Comparison of ENCODE assay signal across 9 cellular contexts in the genomic region with DNA sequence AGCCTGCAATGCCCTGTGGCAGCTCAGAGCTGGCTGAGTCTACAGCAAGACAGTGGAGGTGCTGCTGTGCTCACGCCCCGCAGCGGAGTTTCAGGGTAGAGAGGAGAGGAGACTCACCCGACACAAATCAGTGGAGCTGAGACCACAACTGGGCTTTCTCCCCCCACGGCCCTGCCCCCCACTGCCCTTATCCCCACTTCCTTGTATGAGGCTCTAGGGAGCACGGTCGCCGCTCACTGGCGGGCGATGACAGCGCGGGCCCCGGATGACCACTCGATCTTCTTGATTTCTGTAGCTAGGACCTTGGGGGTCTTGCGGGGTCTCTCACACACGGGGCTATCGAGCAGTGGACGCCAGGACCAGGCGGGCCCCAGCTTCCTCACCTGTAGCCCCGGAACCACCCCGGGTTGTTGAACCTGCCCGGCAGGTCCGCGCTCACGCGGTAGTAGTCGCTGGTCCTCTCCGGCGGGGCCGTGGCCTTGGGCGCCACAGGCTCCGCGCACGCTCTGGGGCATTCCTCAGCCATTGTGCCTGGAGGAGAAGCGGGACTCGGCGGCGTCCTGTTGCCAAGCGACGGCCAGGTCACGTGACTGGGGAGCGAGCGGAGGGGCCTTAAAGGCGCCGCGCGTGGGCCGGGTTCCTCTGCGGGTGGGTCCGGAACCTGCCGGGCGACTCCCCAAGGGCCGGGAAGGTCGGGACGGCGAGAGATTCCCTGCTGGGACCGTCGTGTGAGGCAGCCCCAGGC. TPM values are rescaled to one million over a fixed set of nuclear protein-coding genes. Genes with fewer than 3 reads are reported as not detected.
DNase-seq lines count a peak whose midpoint lies in the region; ATAC-seq and TF ChIP-seq lines count a peak whose summit lies in the region.
"Had no signal": no experiment of that assay in that cellular context is flagged by ENCODE, and none has a peak within 500 bp of the region (broad histone marks: within the 10 kb centered on the region; RNA-seq: fewer than 3 reads in every experiment).

No MANE protein-coding gene starts in this region.

- H4K20me1 ChIP-seq in SU-DHL-6 (ENCODE audit: low read depth, low read length) = no peaks in the 10 kb centered on the region; the same call in 1 of the 2 replicates

- peak overlapping the region; percentile 99 for H3K9ac ChIP-seq in SU-DHL-6 (ENCODE audit: low read length)

- peak overlapping the region; percentile 60 for H3K27ac ChIP-seq in CD4-positive, alpha-beta memory T cell (ENCODE audit: low read depth, low read length)
- H3K27ac ChIP-seq in SU-DHL-6 (ENCODE audit: low read depth, low read length) (no peak overlapping the region), ovary (peak overlapping the region in 1 of 2 donors; percentile 51), testis (peak overlapping the region in 1 of 2 donors; percentile 57)

- H3K4me3 Mint-ChIP-seq in CD4-positive, alpha-beta memory T cell = peak overlapping the region; percentile 76 to 93 (median 81)
- peak overlapping the region; percentile 71 for H3K4me3 Mint-ChIP-seq in activated naive CD8-positive, alpha-beta T cell treated with anti-CD3 and anti-CD28 coated beads, Interleukin-2, amount 10 ng/mL, durations not matched to agents 7 days and 5 days

- CTCF ChIA-PET in CD4-positive, alpha-beta memory T cell (lab: Charles Lee; ENCODE audit: partially characterized antibody) = no interaction called here

- no peaks in the 10 kb centered on the region for H3K9me3 Mint-ChIP-seq in CD4-positive, alpha-beta memory T cell
- H3K9me3 Mint-ChIP-seq in activated naive CD8-positive, alpha-beta T cell treated with anti-CD3 and anti-CD28 coated beads, Interleukin-2, amount 10 ng/mL, durations not matched to agents 7 days and 5 days = no peaks in the 10 kb centered on the region

- no peaks in the 10 kb centered on the region for H3K27me3 ChIP-seq in CD4-positive, alpha-beta memory T cell (ENCODE audit: insufficient read depth, low read length)
- H3K27me3 ChIP-seq in SU-DHL-6 (ENCODE audit: low read length) (no peaks in the 10 kb centered on the region), ovary (no peaks in the 10 kb centered on the region), testis (no peaks in the 10 kb centered on the region)

- H3K36me3 Mint-ChIP-seq in CD4-positive, alpha-beta memory T cell = peaks cover 14 to 21% of the 10 kb centered on the region in 2 donors
- no peaks in the 10 kb centered on the region for H3K36me3 Mint-ChIP-seq in activated naive CD8-positive, alpha-beta T cell treated with anti-CD3 and anti-CD28 coated beads, Interleukin-2, amount 10 ng/mL, durations not matched to agents 7 days and 5 days

- ATAC-seq in GM21786 (IDR thresholded peaks at IDR 0.05; ENCODE audit: unreplicated experiment) (peak; percentile 50), Right ventricle myocardium superior (ENCODE audit: poor library complexity) (peak; percentile 94)
- peak; percentile 25 for ATAC-seq in activated naive CD8-positive, alpha-beta T cell treated with anti-CD3 and anti-CD28 coated beads, Interleukin-2, amount 10 ng/mL, durations not matched to agents 7 days and 5 days (ENCODE audit: low read depth)

- TF ChIP-seq POLR2A in NB4 (IDR thresholded peaks at IDR 0.05; ENCODE audit: extremely low read depth, insufficient read length) = no peak
- no peak for TF ChIP-seq POLR2A in ovary (IDR thresholded peaks at IDR 0.05)
- no peak for TF ChIP-seq POLR2A in testis (IDR thresholded peaks at IDR 0.05)

- TF ChIP-seq EP300 in ovary (IDR thresholded peaks at IDR 0.05) = no peak

- no peaks in the 10 kb centered on the region for H3K9me3 ChIP-seq in CD4-positive, alpha-beta memory T cell (ENCODE audit: control insufficient read depth in 1 of 2, low read length in 2 of 2)
- H3K9me3 ChIP-seq in SU-DHL-6 (ENCODE audit: insufficient read depth, low read length) (no peaks in the 10 kb centered on the region), ovary (no peaks in the 10 kb centered on the region), testis (no peaks in the 10 kb centered on the region)

- peak overlapping the region; percentile 10 to 89 (median 48) for H3K27ac Mint-ChIP-seq in CD4-positive, alpha-beta memory T cell
- no peak overlapping the region for H3K27ac Mint-ChIP-seq in activated naive CD8-positive, alpha-beta T cell treated with anti-CD3 and anti-CD28 coated beads, Interleukin-2, amount 10 ng/mL, durations not matched to agents 7 days and 5 days

- WGBS in ovary, 3 donors = 1 to 4% (median 1%) methylated on average over 7 to 58 of the region's 58 CpGs
- WGBS in testis, 2 donors = 2 to 3% methylated on average over 15 to 42 of the region's 58 CpGs

- TF ChIP-seq CTCF in NB4 (IDR thresholded peaks at IDR 0.05; ENCODE audit: low read depth, low read length) = peak; percentile 1
- TF ChIP-seq CTCF in SU-DHL-6 (IDR thresholded peaks at IDR 0.05; ENCODE audit: insufficient read depth, low read length, poor library complexity, severe bottlenecking) = no peak
- TF ChIP-seq CTCF in ovary (IDR thresholded peaks at IDR 0.05) = peak in 1 of 3 donors; percentile 16
- peak in 1 of 3 experiments; percentile 29 for TF ChIP-seq CTCF in testis (IDR thresholded peaks at IDR 0.05)

- no peaks in the 10 kb centered on the region for H3F3A ChIP-seq in SU-DHL-6 (ENCODE audit: insufficient read depth)

- peak overlapping the region; percentile 85 for H2AFZ ChIP-seq in SU-DHL-6 (ENCODE audit: low read depth, low read length, severe bottlenecking)

- peaks cover 25% of the 10 kb centered on the region for H3K4me1 ChIP-seq in CD4-positive, alpha-beta memory T cell (ENCODE audit: insufficient read depth, low read length)
- H3K4me1 ChIP-seq in ovary (ENCODE audit: insufficient read depth) = peaks cover 15% of the 10 kb centered on the region
- peaks cover 12% of the 10 kb centered on the region for H3K4me1 ChIP-seq in testis

- DNase-seq in CD4-positive, alpha-beta memory T cell = peak; percentile 77 to 89 (median 83)
- DNase-seq in NB4 (ENCODE audit: low read depth) (peak; percentile 73), Right ventricle myocardium superior (peak; percentile 98), ovary (peak; percentile 97 to 98 (median 98)), testis (peak; percentile 97)
- peak; percentile 86 for DNase-seq in activated naive CD8-positive, alpha-beta T cell treated with anti-CD3 and anti-CD28 coated beads, Interleukin-2, amount 10 ng/mL, durations not matched to agents 7 days and 5 days

- POLR2A ChIA-PET in CD4-positive, alpha-beta memory T cell (lab: Charles Lee; ENCODE audit: partially characterized antibody) = interaction anchor here (1.2 to 1.5 kb wide), 2 partner anchors 19 to 1043 kb away, joined by 4 read pairs; no protein-coding TSS in a partner anchor
- POLR2A ChIA-PET in activated naive CD8-positive, alpha-beta T cell treated with anti-CD3 and anti-CD28 coated beads, Interleukin-2, amount 10 ng/mL, durations not matched to agents 7 days and 5 days (lab: Charles Lee) = no interaction called here

- H3K27me3 Mint-ChIP-seq in CD4-positive, alpha-beta memory T cell = peaks cover 5 to 7% of the 10 kb centered on the region in 2 donors
- H3K27me3 Mint-ChIP-seq in activated naive CD8-positive, alpha-beta T cell treated with anti-CD3 and anti-CD28 coated beads, Interleukin-2, amount 10 ng/mL, durations not matched to agents 7 days and 5 days = no peaks in the 10 kb centered on the region

- intact Hi-C loops in CD4-positive, alpha-beta memory T cell (cut with micrococcal nuclease) = no loop called here
- intact Hi-C loops in Right ventricle myocardium superior (cut with DNase I) (no loop called here), ovary (cut with DNase I) (no loop called here), testis (cut with DNase I; ENCODE audit: low total_unique reads) (no loop called here)

- H3K4me2 ChIP-seq in SU-DHL-6 (ENCODE audit: low read depth, low read length, poor library complexity, severe bottlenecking) = peak overlapping the region; percentile 66

- peaks cover 20% of the 10 kb centered on the region for H3K79me2 ChIP-seq in SU-DHL-6 (ENCODE audit: insufficient read depth, low read length)

- peak overlapping the region; percentile 62 to 81 for H3K4me3 ChIP-seq in CD4-positive, alpha-beta memory T cell (ENCODE audit: low read length in 2 of 2)
- no peak overlapping the region for H3K4me3 ChIP-seq in NB4 (ENCODE audit: low read depth, low read length)
- peak overlapping the region; percentile 99 for H3K4me3 ChIP-seq in SU-DHL-6 (ENCODE audit: insufficient read depth, low read length, poor library complexity, severe bottlenecking)
- peak overlapping the region; percentile 89 for H3K4me3 ChIP-seq in ovary
- peak overlapping the region; percentile 77 to 90 for H3K4me3 ChIP-seq in testis

- peaks cover 5 to 32% (median 19%) of the 10 kb centered on the region in 4 donors for H3K4me1 Mint-ChIP-seq in CD4-positive, alpha-beta memory T cell
- peaks cover 4% of the 10 kb centered on the region for H3K4me1 Mint-ChIP-seq in activated naive CD8-positive, alpha-beta T cell treated with anti-CD3 and anti-CD28 coated beads, Interleukin-2, amount 10 ng/mL, durations not matched to agents 7 days and 5 days

- H3K36me3 ChIP-seq in CD4-positive, alpha-beta memory T cell (ENCODE audit: insufficient read depth, low read length) = peaks cover 19% of the 10 kb centered on the region
- no peaks in the 10 kb centered on the region for H3K36me3 ChIP-seq in SU-DHL-6 (ENCODE audit: low read length)
- H3K36me3 ChIP-seq in ovary = peaks cover 3% of the 10 kb centered on the region
- no peaks in the 10 kb centered on the region for H3K36me3 ChIP-seq in testis (ENCODE audit: low read depth, missing control alignments)

- no peaks in the 10 kb centered on the region for H3K9me2 ChIP-seq in SU-DHL-6 (replicated peaks; ENCODE audit: insufficient read depth, low read length)

RNA-seq across cellular contexts. Expression of a gene that starts 1.0 kb away (rescaled TPM):
- total RNA-seq in CD4-positive, alpha-beta memory T cell = 10 to 100 TPM; 26.2 to 28.2 TPM
- polyA plus RNA-seq in CD4-positive, alpha-beta memory T cell = 10 to 100 TPM; 38.3 to 57.2 TPM
- total RNA-seq in activated naive CD8-positive, alpha-beta T cell treated with anti-CD3 and anti-CD28 coated beads, Interleukin-2, amount 10 ng/mL, durations not matched to agents 7 days and 5 days = 10 to 100 TPM; 29.3 to 30.1 TPM
- total RNA-seq in Right ventricle myocardium superior (41.7 TPM), ovary (10 to 100 TPM; 27.2 to 53.2 (median 30.4) TPM), testis (10 to 100 TPM; 35.9 to 40.4 TPM)
- polyA plus RNA-seq in ovary (10 to 100 TPM in 1 of 2 donors, 1 to 10 TPM in 1; 9.7 to 45.4 TPM), testis (ENCODE audit: insufficient read depth, low read depth, low replicate concordance) (34.7 TPM)

RNA-seq across cellular contexts. Expression of a gene that starts 19.9 kb away (rescaled TPM):
- total RNA-seq in CD4-positive, alpha-beta memory T cell = 1 to 10 TPM; 1.9 TPM
- polyA plus RNA-seq in CD4-positive, alpha-beta memory T cell = under 1 TPM in 1 of 2 donors, not detected in 1; 0.54 TPM
- total RNA-seq in activated naive CD8-positive, alpha-beta T cell treated with anti-CD3 and anti-CD28 coated beads, Interleukin-2, amount 10 ng/mL, durations not matched to agents 7 days and 5 days = under 1 TPM; 0.17 to 0.28 TPM
- total RNA-seq in Right ventricle myocardium superior = 23.3 TPM
- 10 to 100 TPM in 6 of 7 donors, 1 to 10 TPM in 1; 7.0 to 19.9 (median 14.8) TPM for total RNA-seq in ovary
- polyA plus RNA-seq in ovary = 10 to 100 TPM in 1 of 2 donors, 1 to 10 TPM in 1; 3.4 to 10.2 TPM
- 10 to 100 TPM; 33.1 to 38.8 TPM for total RNA-seq in testis
- 15.6 TPM for polyA plus RNA-seq in testis (ENCODE audit: insufficient read depth, low read depth, low replicate concordance)

RNA-seq across cellular contexts. Expression of a gene that starts 21.7 kb away (rescaled TPM):
- not detected for total RNA-seq in CD4-positive, alpha-beta memory T cell
- polyA plus RNA-seq in CD4-positive, alpha-beta memory T cell = not detected
- total RNA-seq in activated naive CD8-positive, alpha-beta T cell treated with anti-CD3 and anti-CD28 coated beads, Interleukin-2, amount 10 ng/mL, durations not matched to agents 7 days and 5 days = not detected
- total RNA-seq in Right ventricle myocardium superior = not detected
- 1 to 10 TPM in 2 of 7 donors, not detected in 5; 2.3 to 5.3 TPM for total RNA-seq in ovary
- not detected for polyA plus RNA-seq in ovary
- total RNA-seq in testis = not detected
- 2.7 TPM for polyA plus RNA-seq in testis (ENCODE audit: insufficient read depth, low read depth, low replicate concordance)
- total RNA-seq: T-helper 1 cell treated with Interleukin-12 subunit alpha and Interleukin-12 subunit beta and Interleukin-4 antibody, amounts not matched to agents 30 ng/mL and 1 ng/mL, for 36 hours had no signal

RNA-seq across cellular contexts. Expression of a gene that starts 46.4 kb away (rescaled TPM):
- total RNA-seq in CD4-positive, alpha-beta memory T cell = not detected
- not detected for polyA plus RNA-seq in CD4-positive, alpha-beta memory T cell
- total RNA-seq in activated naive CD8-positive, alpha-beta T cell treated with anti-CD3 and anti-CD28 coated beads, Interleukin-2, amount 10 ng/mL, durations not matched to agents 7 days and 5 days = not detected
- not detected for total RNA-seq in Right ventricle myocardium superior
- total RNA-seq in ovary = 1 to 10 TPM in 4 of 7 donors, not detected in 3; 1.4 to 7.8 (median 4.8) TPM
- polyA plus RNA-seq in ovary = not detected
- 10 to 100 TPM; 13.9 to 19.0 TPM for total RNA-seq in testis
- 11.8 TPM for polyA plus RNA-seq in testis (ENCODE audit: insufficient read depth, low read depth, low replicate concordance)
- total RNA-seq: T-helper 1 cell treated with Interleukin-12 subunit alpha and Interleukin-12 subunit beta and Interleukin-4 antibody, amounts not matched to agents 30 ng/mL and 1 ng/mL, for 36 hours had no signal

Comparison
In these comparisons a context has a peak if more than half of its experiments do, and no peak if none do; other contexts are left out.
1. ATAC-seq: peak in every context shown above with its lines; median percentile 94 in Right ventricle myocardium superior; 50 in GM21786; 25 in activated naive CD8-positive, alpha-beta T cell treated with anti-CD3 and anti-CD28 coated beads, Interleukin-2, amount 10 ng/mL, durations not matched to agents 7 days and 5 days.